Comparison of ENCODE assay signal across 8 cellular contexts in the genomic region with DNA sequence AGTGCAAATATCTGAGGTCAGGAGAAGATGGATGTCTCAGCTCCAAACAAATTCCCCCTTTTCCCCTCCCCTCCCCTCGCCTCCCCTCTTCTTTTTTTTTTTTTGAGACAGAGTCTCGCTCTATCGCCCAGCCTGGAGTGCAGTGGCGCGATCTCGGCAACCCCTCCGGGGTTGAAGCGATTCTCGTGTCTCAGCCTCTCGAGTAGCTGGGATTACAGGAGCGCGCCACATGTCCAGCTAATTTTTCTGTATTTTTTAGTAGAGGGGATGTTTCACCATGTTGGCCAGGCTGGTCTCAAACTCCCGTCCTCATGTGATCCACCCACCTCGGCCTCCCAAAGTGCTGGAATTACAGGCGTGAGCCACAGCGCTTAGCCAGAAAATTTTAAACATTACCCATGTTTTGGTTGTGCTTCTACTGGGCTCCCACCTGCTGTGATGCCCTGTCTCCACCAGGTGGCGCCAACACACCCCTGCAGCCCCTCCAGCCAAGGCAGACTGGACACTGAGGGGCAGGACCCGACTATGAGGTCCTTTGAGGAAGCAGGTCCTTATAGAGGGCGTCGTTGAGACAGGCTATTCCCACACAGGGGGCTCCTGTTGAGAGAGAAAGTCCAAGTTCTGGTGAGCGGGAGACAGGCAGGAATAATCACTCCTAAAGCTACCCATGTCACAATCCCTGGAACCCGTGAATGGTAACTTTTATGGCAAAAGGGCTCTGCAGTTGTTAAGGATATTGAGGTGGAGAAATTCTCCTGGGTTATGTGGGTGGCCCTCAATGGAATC. TPM values are rescaled to one million over a fixed set of nuclear protein-coding genes. Genes with fewer than 3 reads are reported as not detected.
DNase-seq lines count a peak whose midpoint lies in the region; ATAC-seq lines count a peak whose summit lies in the region.

No MANE protein-coding gene starts in this region.

- ATAC-seq in GM21381 (IDR thresholded peaks at IDR 0.05; ENCODE audit: unreplicated experiment) (peak; percentile 62), HG03097 (IDR thresholded peaks at IDR 0.05; ENCODE audit: low FRiP score, unreplicated experiment) (no peak)

- peak; percentile 85 for DNase-seq in Ammon's horn (ENCODE audit: low spot score)
- peak; percentile 33 for DNase-seq in NCI-H226
- DNase-seq in activated CD4-positive, alpha-beta T cell treated with anti-CD3 and anti-CD28 coated beads for 1 hour = peak; percentile 56
- DNase-seq in cerebellum (ENCODE audit: low spot score) = peak; percentile 78
- DNase-seq in kidney glomerular epithelial cell (lab: John Stamatoyannopoulos, UW) = peak; percentile 14
- peak; percentile 70 for DNase-seq in stimulated activated CD4-positive, alpha-beta T cell treated with anti-CD3 and anti-CD28 coated beads, Interleukin-4, amount 100 ng/mL, for 1 hour

RNA-seq across cellular contexts. Expression of gene ERICH4, which starts 6.3 kb away (rescaled TPM):
- total RNA-seq in cerebellum = not detected

RNA-seq across cellular contexts. Expression of gene DMAC2, which starts 9.6 kb away (rescaled TPM):
- 17.3 TPM for total RNA-seq in cerebellum

RNA-seq across cellular contexts. Expression of gene B3GNT8, which starts 22.1 kb away (rescaled TPM):
- 0.18 TPM for total RNA-seq in cerebellum

RNA-seq across cellular contexts. Expression of gene BCKDHA, which starts 51.7 kb away (rescaled TPM):
- 23.0 TPM for total RNA-seq in cerebellum

RNA-seq across cellular contexts. Expression of gene EXOSC5, which starts 52.1 kb away (rescaled TPM):
- 7.4 TPM for total RNA-seq in cerebellum

Comparison
In these comparisons a context has a peak if more than half of its experiments do, and no peak if none do; other contexts are left out.
1. DNase-seq: peak in every context shown above with its lines; median percentile 85 in Ammon's horn; 78 in cerebellum; 70 in stimulated activated CD4-positive, alpha-beta T cell treated with anti-CD3 and anti-CD28 coated beads, Interleukin-4, amount 100 ng/mL, for 1 hour; 56 in activated CD4-positive, alpha-beta T cell treated with anti-CD3 and anti-CD28 coated beads for 1 hour; 33 in NCI-H226; 14 in kidney glomerular epithelial cell.